ENCODE assay signal across 9 cellular contexts in genomic region chr6:35600659-35601125, GRCh38.
DNase-seq lines count a peak whose midpoint lies in the region; ATAC-seq and TF ChIP-seq lines count a peak whose summit lies in the region.
"Had no signal": no experiment of that assay in that cellular context is flagged by ENCODE, and none has a peak within 500 bp of the region (broad histone marks: within the 10 kb centered on the region; RNA-seq: fewer than 3 reads in every experiment).

No MANE protein-coding gene starts in this region.

- intact Hi-C loops in activated naive CD4-positive, alpha-beta T cell treated with anti-CD3 and anti-CD28 coated beads for 36 hours (cut with micrococcal nuclease): loop anchor here (1.0 to 5.0 kb wide), 3 partner anchors 67 to 128 kb away; no protein-coding TSS in a partner anchor
- intact Hi-C loops in tibial artery (cut with DNase I; ENCODE audit: low total_unique reads): loop anchor here (5.0 kb wide), 2 partner anchors 87 to 127 kb away; partner anchors contain the start of gene FKBP5

- H3K4me3 ChIP-seq in cardiac fibroblast (replicated peaks in 1 of 2; ENCODE audit: low read depth in 2 of 2, low read length in 2 of 2) (no peak overlapping the region), tibial artery (peak overlapping the region in 1 of 2 donors; percentile 30), foreskin fibroblast (ENCODE audit: low read depth in 1 of 2, low read length in 2 of 2) (peak overlapping the region in 1 of 2 donors; percentile 29)

- CTCF ChIA-PET in activated naive CD4-positive, alpha-beta T cell treated with anti-CD3 and anti-CD28 coated beads for 36 hours (lab: Charles Lee): interaction anchor here (0.6 to 4.6 kb wide), 11 partner anchors 10 to 138 kb away, joined by 3 to 44 read pairs (median 4); partner anchors contain the start of gene ARMC12

- H3K27ac Mint-ChIP-seq in activated naive CD4-positive, alpha-beta T cell treated with anti-CD3 and anti-CD28 coated beads for 36 hours: peak overlapping the region; percentile 79
- peak overlapping the region; percentile 81 for H3K27ac Mint-ChIP-seq in mesothelial cell of epicardium

- H3K27ac ChIP-seq in tibial artery: peak overlapping the region; percentile 88 to 93

- peaks cover 40% of the 10 kb centered on the region for H3K36me3 Mint-ChIP-seq in activated naive CD4-positive, alpha-beta T cell treated with anti-CD3 and anti-CD28 coated beads for 36 hours (ENCODE audit: low read depth)
- H3K36me3 Mint-ChIP-seq in mesothelial cell of epicardium: no peaks in the 10 kb centered on the region

- peaks cover 6 to 94% (median 78%) of the 10 kb centered on the region in 4 donors for H3K4me1 ChIP-seq in tibial artery

- H3K9me3 Mint-ChIP-seq in activated naive CD4-positive, alpha-beta T cell treated with anti-CD3 and anti-CD28 coated beads for 36 hours: no peaks in the 10 kb centered on the region
- no peaks in the 10 kb centered on the region for H3K9me3 Mint-ChIP-seq in mesothelial cell of epicardium

- no peak for TF ChIP-seq CTCF in cardiac fibroblast (IDR thresholded peaks at IDR 0.05; ENCODE audit: low read depth, low read length)
- no peak for TF ChIP-seq CTCF in mesothelial cell of epicardium (IDR thresholded peaks at IDR 0.05; ENCODE audit: unreplicated experiment)
- no peak for TF ChIP-seq CTCF in tibial artery (IDR thresholded peaks at IDR 0.05)
- TF ChIP-seq CTCF in foreskin fibroblast (IDR thresholded peaks at IDR 0.05; ENCODE audit: low read depth, low read length): no peak

- H3K27me3 ChIP-seq in tibial artery: no peaks in the 10 kb centered on the region

- H3K4me1 Mint-ChIP-seq in activated naive CD4-positive, alpha-beta T cell treated with anti-CD3 and anti-CD28 coated beads for 36 hours (ENCODE audit: low read depth): peaks cover 79% of the 10 kb centered on the region
- H3K4me1 Mint-ChIP-seq in mesothelial cell of epicardium: peaks cover 55% of the 10 kb centered on the region

- no peak for ATAC-seq in HG03439 (IDR thresholded peaks at IDR 0.05; ENCODE audit: unreplicated experiment)
- ATAC-seq in HG03139 (IDR thresholded peaks at IDR 0.05; ENCODE audit: unreplicated experiment): no peak

- peak overlapping the region; percentile 36 for H3K4me3 Mint-ChIP-seq in activated naive CD4-positive, alpha-beta T cell treated with anti-CD3 and anti-CD28 coated beads for 36 hours
- no peak overlapping the region for H3K4me3 Mint-ChIP-seq in mesothelial cell of epicardium

- peaks cover 20 to 36% (median 24%) of the 10 kb centered on the region in 3 donors for H3K36me3 ChIP-seq in tibial artery

- no peaks in the 10 kb centered on the region for H3K27me3 Mint-ChIP-seq in activated naive CD4-positive, alpha-beta T cell treated with anti-CD3 and anti-CD28 coated beads for 36 hours (ENCODE audit: low read depth)
- H3K27me3 Mint-ChIP-seq in mesothelial cell of epicardium (ENCODE audit: low read depth): no peaks in the 10 kb centered on the region

- DNase-seq in activated naive CD4-positive, alpha-beta T cell treated with anti-CD3 and anti-CD28 coated beads for 36 hours: no peak
- DNase-seq in activated naive CD4-positive, alpha-beta T cell treated with Interleukin-2 at 50 U/mL for 16 hours: no peak
- peak; percentile 36 to 51 for DNase-seq in cardiac fibroblast (ENCODE audit: low read depth in 2 of 2)
- no peak for DNase-seq in mesothelial cell of epicardium (ENCODE audit: low spot score in 2 of 2, unreplicated experiment in 2 of 2)
- DNase-seq in tibial artery: no peak
- no peak for DNase-seq in foreskin fibroblast
- DNase-seq: activated CD4-positive, alpha-beta T cell treated with anti-CD3 and anti-CD28 coated beads, Interleukin-2, amount 50 U/mL, for 48 hours had no signal

- H3K9me3 ChIP-seq in tibial artery: no peaks in the 10 kb centered on the region

Comparison
In these comparisons a context has a peak if more than half of its experiments do, and no peak if none do; other contexts are left out.
1. DNase-seq: peak in cardiac fibroblast (2 of 2); none in activated naive CD4-positive, alpha-beta T cell treated with anti-CD3 and anti-CD28 coated beads for 36 hours (single experiment), activated naive CD4-positive, alpha-beta T cell treated with Interleukin-2 at 50 U/mL for 16 hours (single experiment), mesothelial cell of epicardium (0 of 2), tibial artery (0 of 2) and foreskin fibroblast (0 of 2).